17 cellular contexts compared by ENCODE assay signal in the genomic region with DNA sequence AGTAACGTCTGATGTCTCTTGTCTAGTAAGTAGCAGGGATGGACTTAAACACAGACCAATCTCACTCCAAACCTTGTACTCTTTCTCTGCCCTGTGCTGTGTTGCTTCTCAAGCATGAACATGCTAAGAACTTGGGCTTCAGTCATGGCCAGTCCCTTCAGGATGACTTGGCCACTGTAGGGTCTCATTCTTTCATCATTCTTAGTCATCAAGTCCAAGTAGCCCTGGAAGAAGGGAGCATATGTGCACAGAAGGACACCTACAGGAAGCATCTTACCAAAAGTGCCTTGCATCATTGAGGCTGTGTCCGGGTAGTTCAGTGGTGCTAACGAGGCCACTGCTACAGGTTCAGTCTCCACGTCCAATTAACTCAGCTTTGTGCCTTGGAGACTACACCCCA.
DNase-seq lines count a peak whose midpoint lies in the region; ATAC-seq, FAIRE-seq and TF ChIP-seq lines count a peak whose summit lies in the region.
"Had no signal": no experiment of that assay in that cellular context is flagged by ENCODE, and none has a peak within 500 bp of the region (broad histone marks: within the 10 kb centered on the region; RNA-seq: fewer than 3 reads in every experiment).

No MANE protein-coding gene starts in this region.

- peaks cover 0 to 40% (median 7%) of the 10 kb centered on the region in 3 donors for H3K4me1 ChIP-seq in esophagus squamous epithelium
- peaks cover 9% of the 10 kb centered on the region for H3K4me1 ChIP-seq in mesendoderm (ENCODE audit: control insufficient read depth, low read depth, low read length)
- H3K4me1 ChIP-seq: HAP-1 had no signal

- peaks cover 2% of the 10 kb centered on the region for H3K36me3 ChIP-seq in bronchial epithelial cell (ENCODE audit: control insufficient read depth, insufficient read depth, low read length)
- H3K36me3 ChIP-seq in esophagus squamous epithelium: peaks cover 0 to 16% (median 0%) of the 10 kb centered on the region in 3 donors
- no peaks in the 10 kb centered on the region for H3K36me3 ChIP-seq in mesendoderm (ENCODE audit: control insufficient read depth, insufficient read depth, low read length)
- H3K36me3 ChIP-seq: HAP-1 had no signal

- H3K9ac ChIP-seq in mesendoderm (ENCODE audit: low read length): no peak overlapping the region
- H3K9ac ChIP-seq: GM23248 had no signal

- H2BK5ac ChIP-seq in mesendoderm (ENCODE audit: low read length): no peak overlapping the region

- no peak overlapping the region for H2AK5ac ChIP-seq in mesendoderm (ENCODE audit: low read length)

- H3K4ac ChIP-seq in mesendoderm (ENCODE audit: low read depth, low read length): no peak overlapping the region

- H3K27me3 ChIP-seq in bronchial epithelial cell (ENCODE audit: control insufficient read depth, insufficient read depth, low read length): no peaks in the 10 kb centered on the region
- no peaks in the 10 kb centered on the region for H3K27me3 ChIP-seq in esophagus squamous epithelium
- no peaks in the 10 kb centered on the region for H3K27me3 ChIP-seq in mesendoderm (ENCODE audit: insufficient read depth, low read length, poor library complexity)

- WGBS in esophagus squamous epithelium, 2 donors: 92 to 97% methylated on average over 4 of the region's 4 CpGs
- no CpG with 5 or more reads among the region's 4 CpGs for WGBS in mesendoderm (ENCODE audit: extremely low coverage, insufficient coverage, low lambda C conversion rate)

- H3K79me1 ChIP-seq in mesendoderm (ENCODE audit: low read length): no peaks in the 10 kb centered on the region

- H2BK15ac ChIP-seq in mesendoderm (replicated peaks; ENCODE audit: low read depth): no peak overlapping the region

- H3K18ac ChIP-seq in mesendoderm (ENCODE audit: low read length): no peak overlapping the region

- ATAC-seq in GM21526 (IDR thresholded peaks at IDR 0.05; ENCODE audit: low FRiP score, unreplicated experiment): no peak
- ATAC-seq: CD8-positive, alpha-beta T cell had no signal

- no peak for TF ChIP-seq POLR2A in NB4 (IDR thresholded peaks at IDR 0.05; ENCODE audit: extremely low read depth, insufficient read length)
- no peak for TF ChIP-seq POLR2A in esophagus squamous epithelium (IDR thresholded peaks at IDR 0.05)

- DNase-seq in NB4 (ENCODE audit: low read depth): peak; percentile 31
- DNase-seq in bronchial epithelial cell (ENCODE audit: low read depth): peak; percentile 52
- no peak for DNase-seq in esophagus squamous epithelium (lab: John Stamatoyannopoulos, UW)
- DNase-seq in mesendoderm: no peak
- DNase-seq in GOT3 (lab: John Stamatoyannopoulos, UW): no peak
- DNase-seq in NCI-H2196 treated with DMSO at 0.1 percent for 48 hours (lab: John Stamatoyannopoulos, UW; ENCODE audit: unreplicated experiment): no peak
- no peak for DNase-seq in NCI-H2107 (lab: John Stamatoyannopoulos, UW)
- DNase-seq: CD8-positive, alpha-beta T cell; COR-L47; DMS153; DND-41; GF-D8; GM23248; KBM-7 had no signal

- H4K5ac ChIP-seq in mesendoderm (ENCODE audit: low read length): no peak overlapping the region

- peak overlapping the region; percentile 1 for H3K23ac ChIP-seq in mesendoderm (ENCODE audit: low read length)

- intact Hi-C loops in esophagus squamous epithelium (cut with DNase I): no loop called here

- no peak overlapping the region for H3K56ac ChIP-seq in mesendoderm (ENCODE audit: low read length)

- no peaks in the 10 kb centered on the region for H3K9me3 ChIP-seq in esophagus squamous epithelium
- H3K9me3 ChIP-seq: HAP-1 had no signal

- H2BK120ac ChIP-seq in mesendoderm (ENCODE audit: low read depth, low read length): no peak overlapping the region

- H4K8ac ChIP-seq in mesendoderm (ENCODE audit: low read depth, low read length): no peak overlapping the region

- TF ChIP-seq CTCF in NB4 (IDR thresholded peaks at IDR 0.05; ENCODE audit: low read depth, low read length) (no peak), bronchial epithelial cell (IDR thresholded peaks at IDR 0.05; ENCODE audit: insufficient read depth, low read length, severe bottlenecking) (no peak), esophagus squamous epithelium (IDR thresholded peaks at IDR 0.05) (no peak)

- no peaks in the 10 kb centered on the region for H3K79me2 ChIP-seq in mesendoderm (ENCODE audit: control insufficient read depth, insufficient read depth, low read length)

- H3K4me3 ChIP-seq in NB4 (ENCODE audit: low read depth, low read length): no peak overlapping the region
- no peak overlapping the region for H3K4me3 ChIP-seq in bronchial epithelial cell (ENCODE audit: low read depth, low read length)
- H3K4me3 ChIP-seq in esophagus squamous epithelium: no peak overlapping the region
- no peak overlapping the region for H3K4me3 ChIP-seq in mesendoderm (ENCODE audit: low read length)
- H3K4me3 ChIP-seq: GM23248, HAP-1 had no signal

- no peak overlapping the region for H3K4me2 ChIP-seq in mesendoderm (ENCODE audit: low read length)

- H3K27ac ChIP-seq in esophagus squamous epithelium: peak overlapping the region in 3 of 4 donors; percentile 38 to 86 (median 40)
- no peak overlapping the region for H3K27ac ChIP-seq in mesendoderm (ENCODE audit: low read depth, low read length)
- H3K27ac ChIP-seq: GM23248 had no signal

- peak; percentile 75 for FAIRE-seq in bronchial epithelial cell (lab: Jason Lieb, UNC)
- FAIRE-seq: D721Med had no signal

Comparison
In these comparisons a context has a peak if more than half of its experiments do, and no peak if none do; other contexts are left out.
1. DNase-seq: peak in NB4 (single experiment) and bronchial epithelial cell (single experiment); none in esophagus squamous epithelium (single experiment), mesendoderm (single experiment), GOT3 (single experiment), NCI-H2196 treated with DMSO at 0.1 percent for 48 hours (single experiment) and NCI-H2107 (single experiment).